In genomic region chr21:33078907-33079582, GRCh38 we compare ENCODE assay signal across 3 cellular contexts.
TF ChIP-seq lines count a peak whose summit lies in the region.

No MANE protein-coding gene starts in this region.

TF ChIP-seq in SK-N-SH, 30 proteins besides CTCF, POLR2A, EP300 and RAD21 (continued from another document):
- TF ChIP-seq, protein P1, sequence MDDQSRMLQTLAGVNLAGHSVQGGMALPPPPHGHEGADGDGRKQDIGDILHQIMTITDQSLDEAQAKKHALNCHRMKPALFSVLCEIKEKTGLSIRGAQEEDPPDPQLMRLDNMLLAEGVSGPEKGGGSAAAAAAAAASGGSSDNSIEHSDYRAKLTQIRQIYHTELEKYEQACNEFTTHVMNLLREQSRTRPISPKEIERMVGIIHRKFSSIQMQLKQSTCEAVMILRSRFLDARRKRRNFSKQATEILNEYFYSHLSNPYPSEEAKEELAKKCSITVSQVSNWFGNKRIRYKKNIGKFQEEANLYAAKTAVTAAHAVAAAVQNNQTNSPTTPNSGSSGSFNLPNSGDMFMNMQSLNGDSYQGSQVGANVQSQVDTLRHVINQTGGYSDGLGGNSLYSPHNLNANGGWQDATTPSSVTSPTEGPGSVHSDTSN (IDR thresholded peaks at IDR 0.05): no peak
- 0 out of 2 replicates have a peak, but pooled peaks have one; percentile 7 for TF ChIP-seq TCF12 (IDR thresholded peaks at IDR 0.05)

TF ChIP-seq in SK-N-SH treated with all-trans-retinoic acid at 6 μM for 48 hours, 23 proteins besides CTCF, POLR2A, EP300 and RAD21 (continued from another document):
- TF ChIP-seq, protein P2, sequence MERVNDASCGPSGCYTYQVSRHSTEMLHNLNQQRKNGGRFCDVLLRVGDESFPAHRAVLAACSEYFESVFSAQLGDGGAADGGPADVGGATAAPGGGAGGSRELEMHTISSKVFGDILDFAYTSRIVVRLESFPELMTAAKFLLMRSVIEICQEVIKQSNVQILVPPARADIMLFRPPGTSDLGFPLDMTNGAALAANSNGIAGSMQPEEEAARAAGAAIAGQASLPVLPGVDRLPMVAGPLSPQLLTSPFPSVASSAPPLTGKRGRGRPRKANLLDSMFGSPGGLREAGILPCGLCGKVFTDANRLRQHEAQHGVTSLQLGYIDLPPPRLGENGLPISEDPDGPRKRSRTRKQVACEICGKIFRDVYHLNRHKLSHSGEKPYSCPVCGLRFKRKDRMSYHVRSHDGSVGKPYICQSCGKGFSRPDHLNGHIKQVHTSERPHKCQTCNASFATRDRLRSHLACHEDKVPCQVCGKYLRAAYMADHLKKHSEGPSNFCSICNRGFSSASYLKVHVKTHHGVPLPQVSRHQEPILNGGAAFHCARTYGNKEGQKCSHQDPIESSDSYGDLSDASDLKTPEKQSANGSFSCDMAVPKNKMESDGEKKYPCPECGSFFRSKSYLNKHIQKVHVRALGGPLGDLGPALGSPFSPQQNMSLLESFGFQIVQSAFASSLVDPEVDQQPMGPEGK (CRISPR knock-in tag; IDR thresholded peaks at IDR 0.05; ENCODE audit: borderline replicate concordance): no peak
- TF ChIP-seq ZNF70 (CRISPR knock-in tag; IDR thresholded peaks at IDR 0.05): no peak
- TF ChIP-seq POU6F1 (CRISPR knock-in tag; IDR thresholded peaks at IDR 0.05; ENCODE audit: borderline replicate concordance, low read depth): no peak
- no peak for TF ChIP-seq ZC3H10 (CRISPR knock-in tag; IDR thresholded peaks at IDR 0.05)
- no peak for TF ChIP-seq TCF4 (CRISPR knock-in tag; IDR thresholded peaks at IDR 0.05; ENCODE audit: borderline replicate concordance)
- TF ChIP-seq ISL1 (CRISPR knock-in tag; IDR thresholded peaks at IDR 0.05): no peak
- no peak for TF ChIP-seq BACH2 (CRISPR knock-in tag; IDR thresholded peaks at IDR 0.05; ENCODE audit: borderline replicate concordance)
- TF ChIP-seq ESRRG (CRISPR knock-in tag; IDR thresholded peaks at IDR 0.05): no peak
- TF ChIP-seq TOX (CRISPR knock-in tag; IDR thresholded peaks at IDR 0.05; ENCODE audit: borderline replicate concordance): no peak
- TF ChIP-seq CSRNP3 (CRISPR knock-in tag; IDR thresholded peaks at IDR 0.05): no peak
TF ChIP-seq in SK-N-SH treated with all-trans-retinoic acid at 6 μM for 48 hours: peak in this region for 0.

TF ChIP-seq in GM23338, 12 proteins besides CTCF, POLR2A, EP300 and RAD21 (continued from another document):
- TF ChIP-seq REST (IDR thresholded peaks at IDR 0.05; ENCODE audit: unreplicated experiment) (no peak), ZNF114 (CRISPR knock-in tag; IDR thresholded peaks at IDR 0.05) (no peak), NANOG (IDR thresholded peaks at IDR 0.05; ENCODE audit: borderline replicate concordance) (no peak), CREB1 (CRISPR knock-in tag; IDR thresholded peaks at IDR 0.05; ENCODE audit: low read depth) (no peak), ZNF462 (CRISPR knock-in tag; IDR thresholded peaks at IDR 0.05) (no peak), EZH2 (IDR thresholded peaks at IDR 0.05; ENCODE audit: low read depth, unreplicated experiment) (no peak)
- TF ChIP-seq, protein P3, sequence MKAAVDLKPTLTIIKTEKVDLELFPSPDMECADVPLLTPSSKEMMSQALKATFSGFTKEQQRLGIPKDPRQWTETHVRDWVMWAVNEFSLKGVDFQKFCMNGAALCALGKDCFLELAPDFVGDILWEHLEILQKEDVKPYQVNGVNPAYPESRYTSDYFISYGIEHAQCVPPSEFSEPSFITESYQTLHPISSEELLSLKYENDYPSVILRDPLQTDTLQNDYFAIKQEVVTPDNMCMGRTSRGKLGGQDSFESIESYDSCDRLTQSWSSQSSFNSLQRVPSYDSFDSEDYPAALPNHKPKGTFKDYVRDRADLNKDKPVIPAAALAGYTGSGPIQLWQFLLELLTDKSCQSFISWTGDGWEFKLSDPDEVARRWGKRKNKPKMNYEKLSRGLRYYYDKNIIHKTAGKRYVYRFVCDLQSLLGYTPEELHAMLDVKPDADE (IDR thresholded peaks at IDR 0.05): no peak
